In the genomic region with DNA sequence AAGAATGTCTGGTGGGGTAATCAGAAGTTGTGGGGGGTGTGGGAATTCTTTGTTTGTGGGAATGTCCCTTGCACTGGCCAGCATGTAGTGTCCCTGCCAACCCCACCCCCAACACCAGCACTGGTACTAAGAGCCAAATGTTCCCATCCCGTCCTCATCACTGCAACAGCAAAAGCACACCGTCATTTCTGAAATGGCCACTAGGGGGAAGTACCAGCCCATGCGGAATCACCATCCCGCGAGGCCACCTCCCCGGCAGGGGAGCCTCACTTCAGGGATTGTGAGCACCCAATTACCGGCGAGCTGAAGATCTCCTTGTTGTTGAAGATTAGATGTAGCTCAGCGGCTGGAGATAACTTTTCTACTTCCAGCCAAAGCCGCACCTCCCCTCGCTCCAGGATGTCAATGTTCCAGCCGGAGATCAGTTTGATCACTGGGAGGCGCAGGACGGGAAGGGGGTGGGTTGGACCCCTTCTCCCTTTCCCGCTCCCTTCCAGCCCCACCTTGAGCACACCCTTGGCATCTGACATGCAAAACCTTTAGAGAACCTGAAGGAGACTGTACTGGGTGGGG, we compare ENCODE assay signal across 2 cellular contexts.
A peak's percentile ranks its signal among the peaks of the same experiment; 100 is the strongest.
TF ChIP-seq lines count a peak whose summit lies in the region.

No MANE protein-coding gene starts in this region.

TF ChIP-seq in HEK293T, 16 proteins besides CTCF, POLR2A, EP300 and RAD21:
- TF ChIP-seq TARDBP (IDR thresholded peaks at IDR 0.05): no peak
- no peak for TF ChIP-seq HDGF (IDR thresholded peaks at IDR 0.05; ENCODE audit: borderline replicate concordance)
- TF ChIP-seq BHLHE40 (IDR thresholded peaks at IDR 0.05; ENCODE audit: borderline replicate concordance): no peak
- TF ChIP-seq SP1 (IDR thresholded peaks at IDR 0.05): no peak
- no peak for TF ChIP-seq ELF4 (IDR thresholded peaks at IDR 0.05)
- TF ChIP-seq FOXA1 (IDR thresholded peaks at IDR 0.05): no peak
- no peak for TF ChIP-seq SUZ12 (IDR thresholded peaks at IDR 0.05)
- TF ChIP-seq L3MBTL2 (conservative IDR thresholded peaks at IDR 0.05): no peak; the same call in 1 of the 2 replicates
- no peak for TF ChIP-seq CTBP1 (IDR thresholded peaks at IDR 0.05; ENCODE audit: borderline replicate concordance)

TF ChIP-seq in HepG2, 621 proteins besides CTCF, POLR2A, EP300 and RAD21 (continues in another document):
- TF ChIP-seq MIER3 (CRISPR knock-in tag; IDR thresholded peaks at IDR 0.05; ENCODE audit: borderline replicate concordance) (0 out of 2 replicates have a peak, but pooled peaks have one; percentile 48), TSC22D2 (CRISPR knock-in tag; IDR thresholded peaks at IDR 0.05; ENCODE audit: borderline replicate concordance) (0 out of 2 replicates have a peak, but pooled peaks have one; percentile 34), ETV5 (CRISPR knock-in tag; IDR thresholded peaks at IDR 0.05; ENCODE audit: borderline replicate concordance) (0 out of 2 replicates have a peak, but pooled peaks have one; percentile 22), ZNF788 (CRISPR knock-in tag; IDR thresholded peaks at IDR 0.05; ENCODE audit: borderline replicate concordance) (0 out of 2 replicates have a peak, but pooled peaks have one; percentile 45), ELF3 (CRISPR knock-in tag; IDR thresholded peaks at IDR 0.05) (0 out of 2 replicates have a peak, but pooled peaks have one; percentile 20), IRF2 (CRISPR knock-in tag; IDR thresholded peaks at IDR 0.05) (peak; percentile 51; the same call in 1 of the 2 replicates), GABPB1 (CRISPR knock-in tag; IDR thresholded peaks at IDR 0.05) (peak; percentile 11; the same call in 1 of the 2 replicates), GTF3A (CRISPR knock-in tag; conservative IDR thresholded peaks at IDR 0.05) (no peak), HIVEP1 (CRISPR knock-in tag; IDR thresholded peaks at IDR 0.05) (no peak), ZNF816 (CRISPR knock-in tag; IDR thresholded peaks at IDR 0.05; ENCODE audit: borderline replicate concordance) (no peak), KDM5B (CRISPR knock-in tag; IDR thresholded peaks at IDR 0.05; ENCODE audit: borderline replicate concordance) (peak; percentile 19; the same call in 1 of the 2 replicates), ZNF296 (CRISPR knock-in tag; conservative IDR thresholded peaks at IDR 0.05) (no peak), ZNF605 (CRISPR knock-in tag; IDR thresholded peaks at IDR 0.05) (peak; percentile 43; the same call in 1 of the 2 replicates), MIXL1 (CRISPR knock-in tag; IDR thresholded peaks at IDR 0.05) (peak; percentile 71), MYC (CRISPR knock-in tag; IDR thresholded peaks at IDR 0.05; ENCODE audit: borderline replicate concordance) (peak; percentile 25; the same call in 1 of the 2 replicates), BHLHE40 (IDR thresholded peaks at IDR 0.05; ENCODE audit: low read length) (0 out of 2 replicates have a peak, but pooled peaks have one; percentile 29), KAT8 (CRISPR knock-in tag; IDR thresholded peaks at IDR 0.05) (0 out of 2 replicates have a peak, but pooled peaks have one; percentile 19), ZNF431 (CRISPR knock-in tag; IDR thresholded peaks at IDR 0.05; ENCODE audit: borderline replicate concordance, low read depth) (no peak), MED8 (CRISPR knock-in tag; IDR thresholded peaks at IDR 0.05; ENCODE audit: insufficient replicate concordance) (no peak), MAZ (IDR thresholded peaks at IDR 0.05; ENCODE audit: borderline replicate concordance, low read depth, low read length) (no peak), MAZ (CRISPR knock-in tag; IDR thresholded peaks at IDR 0.05; ENCODE audit: low read depth) (peak; percentile 41; the same call in 1 of the 2 replicates), SMC3 (IDR thresholded peaks at IDR 0.05; ENCODE audit: low read length) (peak; percentile 85), ISX (CRISPR knock-in tag; conservative IDR thresholded peaks at IDR 0.05) (no peak), NCOA1 (CRISPR knock-in tag; IDR thresholded peaks at IDR 0.05) (no peak), HINFP (CRISPR knock-in tag; IDR thresholded peaks at IDR 0.05; ENCODE audit: low read depth) (0 out of 2 replicates have a peak, but pooled peaks have one; percentile 32), FOSL2 (CRISPR knock-in tag; IDR thresholded peaks at IDR 0.05) (peak; percentile 14; the same call in 1 of the 2 replicates), NFE2L1 (CRISPR knock-in tag; IDR thresholded peaks at IDR 0.05; ENCODE audit: borderline replicate concordance) (no peak), ZNF580 (CRISPR knock-in tag; IDR thresholded peaks at IDR 0.05; ENCODE audit: borderline replicate concordance, low read depth) (peak; percentile 76; the same call in 1 of the 2 replicates), NRL (CRISPR knock-in tag; IDR thresholded peaks at IDR 0.05; ENCODE audit: borderline replicate concordance) (no peak), EHMT2 (IDR thresholded peaks at IDR 0.05; ENCODE audit: borderline replicate concordance, low read depth, low read length) (no peak), YEATS2 (CRISPR knock-in tag; IDR thresholded peaks at IDR 0.05; ENCODE audit: borderline replicate concordance) (peak; percentile 38; the same call in 1 of the 2 replicates)
- TF ChIP-seq, protein P1, sequence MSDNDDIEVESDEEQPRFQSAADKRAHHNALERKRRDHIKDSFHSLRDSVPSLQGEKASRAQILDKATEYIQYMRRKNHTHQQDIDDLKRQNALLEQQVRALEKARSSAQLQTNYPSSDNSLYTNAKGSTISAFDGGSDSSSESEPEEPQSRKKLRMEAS (IDR thresholded peaks at IDR 0.05): peak; percentile 49; the same call in 1 of the 2 replicates
- TF ChIP-seq, protein P2, sequence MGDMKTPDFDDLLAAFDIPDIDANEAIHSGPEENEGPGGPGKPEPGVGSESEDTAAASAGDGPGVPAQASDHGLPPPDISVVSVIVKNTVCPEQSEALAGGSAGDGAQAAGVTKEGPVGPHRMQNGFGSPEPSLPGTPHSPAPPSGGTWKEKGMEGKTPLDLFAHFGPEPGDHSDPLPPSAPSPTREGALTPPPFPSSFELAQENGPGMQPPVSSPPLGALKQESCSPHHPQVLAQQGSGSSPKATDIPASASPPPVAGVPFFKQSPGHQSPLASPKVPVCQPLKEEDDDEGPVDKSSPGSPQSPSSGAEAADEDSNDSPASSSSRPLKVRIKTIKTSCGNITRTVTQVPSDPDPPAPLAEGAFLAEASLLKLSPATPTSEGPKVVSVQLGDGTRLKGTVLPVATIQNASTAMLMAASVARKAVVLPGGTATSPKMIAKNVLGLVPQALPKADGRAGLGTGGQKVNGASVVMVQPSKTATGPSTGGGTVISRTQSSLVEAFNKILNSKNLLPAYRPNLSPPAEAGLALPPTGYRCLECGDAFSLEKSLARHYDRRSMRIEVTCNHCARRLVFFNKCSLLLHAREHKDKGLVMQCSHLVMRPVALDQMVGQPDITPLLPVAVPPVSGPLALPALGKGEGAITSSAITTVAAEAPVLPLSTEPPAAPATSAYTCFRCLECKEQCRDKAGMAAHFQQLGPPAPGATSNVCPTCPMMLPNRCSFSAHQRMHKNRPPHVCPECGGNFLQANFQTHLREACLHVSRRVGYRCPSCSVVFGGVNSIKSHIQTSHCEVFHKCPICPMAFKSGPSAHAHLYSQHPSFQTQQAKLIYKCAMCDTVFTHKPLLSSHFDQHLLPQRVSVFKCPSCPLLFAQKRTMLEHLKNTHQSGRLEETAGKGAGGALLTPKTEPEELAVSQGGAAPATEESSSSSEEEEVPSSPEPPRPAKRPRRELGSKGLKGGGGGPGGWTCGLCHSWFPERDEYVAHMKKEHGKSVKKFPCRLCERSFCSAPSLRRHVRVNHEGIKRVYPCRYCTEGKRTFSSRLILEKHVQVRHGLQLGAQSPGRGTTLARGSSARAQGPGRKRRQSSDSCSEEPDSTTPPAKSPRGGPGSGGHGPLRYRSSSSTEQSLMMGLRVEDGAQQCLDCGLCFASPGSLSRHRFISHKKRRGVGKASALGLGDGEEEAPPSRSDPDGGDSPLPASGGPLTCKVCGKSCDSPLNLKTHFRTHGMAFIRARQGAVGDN (CRISPR knock-in tag; IDR thresholded peaks at IDR 0.05): peak; percentile 50
- TF ChIP-seq, protein P3, sequence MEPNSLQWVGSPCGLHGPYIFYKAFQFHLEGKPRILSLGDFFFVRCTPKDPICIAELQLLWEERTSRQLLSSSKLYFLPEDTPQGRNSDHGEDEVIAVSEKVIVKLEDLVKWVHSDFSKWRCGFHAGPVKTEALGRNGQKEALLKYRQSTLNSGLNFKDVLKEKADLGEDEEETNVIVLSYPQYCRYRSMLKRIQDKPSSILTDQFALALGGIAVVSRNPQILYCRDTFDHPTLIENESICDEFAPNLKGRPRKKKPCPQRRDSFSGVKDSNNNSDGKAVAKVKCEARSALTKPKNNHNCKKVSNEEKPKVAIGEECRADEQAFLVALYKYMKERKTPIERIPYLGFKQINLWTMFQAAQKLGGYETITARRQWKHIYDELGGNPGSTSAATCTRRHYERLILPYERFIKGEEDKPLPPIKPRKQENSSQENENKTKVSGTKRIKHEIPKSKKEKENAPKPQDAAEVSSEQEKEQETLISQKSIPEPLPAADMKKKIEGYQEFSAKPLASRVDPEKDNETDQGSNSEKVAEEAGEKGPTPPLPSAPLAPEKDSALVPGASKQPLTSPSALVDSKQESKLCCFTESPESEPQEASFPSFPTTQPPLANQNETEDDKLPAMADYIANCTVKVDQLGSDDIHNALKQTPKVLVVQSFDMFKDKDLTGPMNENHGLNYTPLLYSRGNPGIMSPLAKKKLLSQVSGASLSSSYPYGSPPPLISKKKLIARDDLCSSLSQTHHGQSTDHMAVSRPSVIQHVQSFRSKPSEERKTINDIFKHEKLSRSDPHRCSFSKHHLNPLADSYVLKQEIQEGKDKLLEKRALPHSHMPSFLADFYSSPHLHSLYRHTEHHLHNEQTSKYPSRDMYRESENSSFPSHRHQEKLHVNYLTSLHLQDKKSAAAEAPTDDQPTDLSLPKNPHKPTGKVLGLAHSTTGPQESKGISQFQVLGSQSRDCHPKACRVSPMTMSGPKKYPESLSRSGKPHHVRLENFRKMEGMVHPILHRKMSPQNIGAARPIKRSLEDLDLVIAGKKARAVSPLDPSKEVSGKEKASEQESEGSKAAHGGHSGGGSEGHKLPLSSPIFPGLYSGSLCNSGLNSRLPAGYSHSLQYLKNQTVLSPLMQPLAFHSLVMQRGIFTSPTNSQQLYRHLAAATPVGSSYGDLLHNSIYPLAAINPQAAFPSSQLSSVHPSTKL (CRISPR knock-in tag; IDR thresholded peaks at IDR 0.05): peak; percentile 35
- TF ChIP-seq, protein P4, sequence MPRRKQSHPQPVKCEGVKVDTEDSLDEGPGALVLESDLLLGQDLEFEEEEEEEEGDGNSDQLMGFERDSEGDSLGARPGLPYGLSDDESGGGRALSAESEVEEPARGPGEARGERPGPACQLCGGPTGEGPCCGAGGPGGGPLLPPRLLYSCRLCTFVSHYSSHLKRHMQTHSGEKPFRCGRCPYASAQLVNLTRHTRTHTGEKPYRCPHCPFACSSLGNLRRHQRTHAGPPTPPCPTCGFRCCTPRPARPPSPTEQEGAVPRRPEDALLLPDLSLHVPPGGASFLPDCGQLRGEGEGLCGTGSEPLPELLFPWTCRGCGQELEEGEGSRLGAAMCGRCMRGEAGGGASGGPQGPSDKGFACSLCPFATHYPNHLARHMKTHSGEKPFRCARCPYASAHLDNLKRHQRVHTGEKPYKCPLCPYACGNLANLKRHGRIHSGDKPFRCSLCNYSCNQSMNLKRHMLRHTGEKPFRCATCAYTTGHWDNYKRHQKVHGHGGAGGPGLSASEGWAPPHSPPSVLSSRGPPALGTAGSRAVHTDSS (CRISPR knock-in tag; conservative IDR thresholded peaks at IDR 0.05): no peak
- TF ChIP-seq, protein P5, sequence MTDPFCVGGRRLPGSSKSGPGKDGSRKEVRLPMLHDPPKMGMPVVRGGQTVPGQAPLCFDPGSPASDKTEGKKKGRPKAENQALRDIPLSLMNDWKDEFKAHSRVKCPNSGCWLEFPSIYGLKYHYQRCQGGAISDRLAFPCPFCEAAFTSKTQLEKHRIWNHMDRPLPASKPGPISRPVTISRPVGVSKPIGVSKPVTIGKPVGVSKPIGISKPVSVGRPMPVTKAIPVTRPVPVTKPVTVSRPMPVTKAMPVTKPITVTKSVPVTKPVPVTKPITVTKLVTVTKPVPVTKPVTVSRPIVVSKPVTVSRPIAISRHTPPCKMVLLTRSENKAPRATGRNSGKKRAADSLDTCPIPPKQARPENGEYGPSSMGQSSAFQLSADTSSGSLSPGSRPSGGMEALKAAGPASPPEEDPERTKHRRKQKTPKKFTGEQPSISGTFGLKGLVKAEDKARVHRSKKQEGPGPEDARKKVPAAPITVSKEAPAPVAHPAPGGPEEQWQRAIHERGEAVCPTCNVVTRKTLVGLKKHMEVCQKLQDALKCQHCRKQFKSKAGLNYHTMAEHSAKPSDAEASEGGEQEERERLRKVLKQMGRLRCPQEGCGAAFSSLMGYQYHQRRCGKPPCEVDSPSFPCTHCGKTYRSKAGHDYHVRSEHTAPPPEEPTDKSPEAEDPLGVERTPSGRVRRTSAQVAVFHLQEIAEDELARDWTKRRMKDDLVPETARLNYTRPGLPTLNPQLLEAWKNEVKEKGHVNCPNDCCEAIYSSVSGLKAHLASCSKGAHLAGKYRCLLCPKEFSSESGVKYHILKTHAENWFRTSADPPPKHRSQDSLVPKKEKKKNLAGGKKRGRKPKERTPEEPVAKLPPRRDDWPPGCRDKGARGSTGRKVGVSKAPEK (CRISPR knock-in tag; IDR thresholded peaks at IDR 0.05; ENCODE audit: borderline replicate concordance): no peak
- TF ChIP-seq, protein P6, sequence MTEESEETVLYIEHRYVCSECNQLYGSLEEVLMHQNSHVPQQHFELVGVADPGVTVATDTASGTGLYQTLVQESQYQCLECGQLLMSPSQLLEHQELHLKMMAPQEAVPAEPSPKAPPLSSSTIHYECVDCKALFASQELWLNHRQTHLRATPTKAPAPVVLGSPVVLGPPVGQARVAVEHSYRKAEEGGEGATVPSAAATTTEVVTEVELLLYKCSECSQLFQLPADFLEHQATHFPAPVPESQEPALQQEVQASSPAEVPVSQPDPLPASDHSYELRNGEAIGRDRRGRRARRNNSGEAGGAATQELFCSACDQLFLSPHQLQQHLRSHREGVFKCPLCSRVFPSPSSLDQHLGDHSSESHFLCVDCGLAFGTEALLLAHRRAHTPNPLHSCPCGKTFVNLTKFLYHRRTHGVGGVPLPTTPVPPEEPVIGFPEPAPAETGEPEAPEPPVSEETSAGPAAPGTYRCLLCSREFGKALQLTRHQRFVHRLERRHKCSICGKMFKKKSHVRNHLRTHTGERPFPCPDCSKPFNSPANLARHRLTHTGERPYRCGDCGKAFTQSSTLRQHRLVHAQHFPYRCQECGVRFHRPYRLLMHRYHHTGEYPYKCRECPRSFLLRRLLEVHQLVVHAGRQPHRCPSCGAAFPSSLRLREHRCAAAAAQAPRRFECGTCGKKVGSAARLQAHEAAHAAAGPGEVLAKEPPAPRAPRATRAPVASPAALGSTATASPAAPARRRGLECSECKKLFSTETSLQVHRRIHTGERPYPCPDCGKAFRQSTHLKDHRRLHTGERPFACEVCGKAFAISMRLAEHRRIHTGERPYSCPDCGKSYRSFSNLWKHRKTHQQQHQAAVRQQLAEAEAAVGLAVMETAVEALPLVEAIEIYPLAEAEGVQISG (CRISPR knock-in tag; IDR thresholded peaks at IDR 0.05): 0 out of 2 replicates have a peak, but pooled peaks have one; percentile 22
